17 cellular contexts compared by ENCODE assay signal in genomic region chr4:150207871-150208270, GRCh38.
DNase-seq lines count a peak whose midpoint lies in the region; ATAC-seq and TF ChIP-seq lines count a peak whose summit lies in the region.
"Had no signal": no experiment of that assay in that cellular context is flagged by ENCODE, and none has a peak within 500 bp of the region (broad histone marks: within the 10 kb centered on the region; RNA-seq: fewer than 3 reads in every experiment).

No MANE protein-coding gene starts in this region.

- H3K9ac ChIP-seq in IMR-90 (ENCODE audit: low read depth, low read length): no peak overlapping the region
- no peak overlapping the region for H3K9ac ChIP-seq in mesenchymal stem cell (ENCODE audit: low read length)
- H3K9ac ChIP-seq: BLaER1 treated with 17β-estradiol and CSF1 and Interleukin-3, amounts not matched to agents 10 nM and 100 nM had no signal

- no peak for ATAC-seq in IMR-90 (ENCODE audit: low read depth)
- ATAC-seq: CD8-positive, alpha-beta T cell had no signal

- H3K9me3 ChIP-seq in IMR-90 (ENCODE audit: control insufficient read depth, insufficient read depth, low read length) (no peaks in the 10 kb centered on the region), SJCRH30 (replicated peaks) (no peaks in the 10 kb centered on the region), mesenchymal stem cell (ENCODE audit: control insufficient read depth, low read length) (no peaks in the 10 kb centered on the region), sigmoid colon (no peaks in the 10 kb centered on the region)
- H3K9me3 ChIP-seq: A549; BLaER1 treated with 17β-estradiol and CSF1 and Interleukin-3, amounts not matched to agents 10 nM and 100 nM had no signal

- peaks cover 1% of the 10 kb centered on the region; the same call in 1 of the 2 replicates for H3K9me1 ChIP-seq in IMR-90 (ENCODE audit: insufficient read depth, low read length)

- H3K27me3 Mint-ChIP-seq in progenitor cell of endocrine pancreas: peaks cover 3% of the 10 kb centered on the region

- no peak for TF ChIP-seq EP300 in sigmoid colon (IDR thresholded peaks at IDR 0.05)

- H3K27me3 ChIP-seq in IMR-90 (ENCODE audit: control insufficient read depth, insufficient read depth, low read length): no peaks in the 10 kb centered on the region
- no peaks in the 10 kb centered on the region for H3K27me3 ChIP-seq in SJCRH30
- no peaks in the 10 kb centered on the region for H3K27me3 ChIP-seq in mesenchymal stem cell (ENCODE audit: control insufficient read depth in 1 of 2, insufficient read depth in 1 of 2, low read length in 2 of 2)
- H3K27me3 ChIP-seq in sigmoid colon: no peaks in the 10 kb centered on the region
- H3K27me3 ChIP-seq: BLaER1 treated with 17β-estradiol and CSF1 and Interleukin-3, amounts not matched to agents 10 nM and 100 nM had no signal

- no peak for TF ChIP-seq RAD21 in IMR-90 (IDR thresholded peaks at IDR 0.05; ENCODE audit: low read length)

- BruUV-seq in IMR-90 (replicated peaks; lab: Mats Ljungman, UMichigan): no TSS peak

- peak overlapping the region; percentile 24; the same call in 1 of the 2 replicates for H4K5ac ChIP-seq in IMR-90 (ENCODE audit: low read depth, low read length)

- in situ Hi-C loops in IMR-90 (cut with MboI; ENCODE audit: low sequenced_read_pairs) (no loop called here), ACHN (cut with HindIII; ENCODE audit: low pct_ligation_motif_present, low pct_unique_long_range_greater_than_20kb, low sequenced_read_pairs) (loop anchor here (25.0 kb wide), 1 partner anchor 221 kb away; no protein-coding TSS in a partner anchor)

- peak overlapping the region; percentile 13 for H2AFZ ChIP-seq in IMR-90 (replicated peaks; ENCODE audit: low read length, poor library complexity)
- no peak overlapping the region for H2AFZ ChIP-seq in mesenchymal stem cell (ENCODE audit: low read depth, low read length)
- H2AFZ ChIP-seq: PC-9 had no signal

- H3K4me1 Mint-ChIP-seq in progenitor cell of endocrine pancreas (ENCODE audit: low read depth): no peaks in the 10 kb centered on the region

- peak overlapping the region; percentile 0; the same call in 1 of the 2 replicates for H2BK20ac ChIP-seq in IMR-90 (ENCODE audit: low read depth, low read length)

- H3K36me3 Mint-ChIP-seq in progenitor cell of endocrine pancreas (ENCODE audit: insufficient read depth): no peaks in the 10 kb centered on the region
- H3K36me3 Mint-ChIP-seq: CD8-positive, alpha-beta T cell had no signal

- H3K27ac ChIP-seq in IMR-90 (ENCODE audit: insufficient read depth, low read length) (no peak overlapping the region), SJCRH30 (peak overlapping the region; percentile 86; the same call in 1 of the 2 replicates), mesenchymal stem cell (ENCODE audit: low read length, poor library complexity, severe bottlenecking) (no peak overlapping the region), sigmoid colon (no peak overlapping the region)
- H3K27ac ChIP-seq: BLaER1 treated with 17β-estradiol and CSF1 and Interleukin-3, amounts not matched to agents 10 nM and 100 nM; HL-60; PC-9 had no signal

- TF ChIP-seq POLR2A in IMR-90 (IDR thresholded peaks at IDR 0.05; ENCODE audit: low read depth, low read length): no peak
- TF ChIP-seq POLR2A in sigmoid colon (IDR thresholded peaks at IDR 0.05): no peak

- POLR2A ChIA-PET in IMR-90 (lab: Charles Lee; ENCODE audit: unreplicated experiment): no interaction called here

- no peak overlapping the region for H2AK9ac ChIP-seq in IMR-90 (replicated peaks; ENCODE audit: low read depth, low read length, poor library complexity)

- H2BK5ac ChIP-seq in IMR-90 (ENCODE audit: low read depth, low read length, poor library complexity, severe bottlenecking) (peak overlapping the region; percentile 20), mesenchymal stem cell (ENCODE audit: low read depth, low read length, poor library complexity, severe bottlenecking) (no peak overlapping the region)

- H3K4me3 ChIP-seq in IMR-90 (ENCODE audit: insufficient read depth, low read depth, low read length) (no peak overlapping the region), SJCRH30 (no peak overlapping the region), mesenchymal stem cell (ENCODE audit: insufficient read depth in 1 of 2, low read depth in 1 of 2, low read length in 2 of 2) (no peak overlapping the region), sigmoid colon (no peak overlapping the region)
- H3K4me3 ChIP-seq: A549; BLaER1 treated with 17β-estradiol and CSF1 and Interleukin-3, amounts not matched to agents 10 nM and 100 nM; PC-9 had no signal

- H4K8ac ChIP-seq in IMR-90 (ENCODE audit: low read depth in 2 of 2, low read length in 2 of 2) (no peak overlapping the region; a peak in 1 of 4 replicates), mesenchymal stem cell (ENCODE audit: low read length) (peak overlapping the region; percentile 69)

- peak; percentile 49 for DNase-seq in IMR-90
- peak in 1 of 2 experiments; percentile 10 for DNase-seq in SJCRH30
- DNase-seq in mesenchymal stem cell: peak; percentile 61
- no peak for DNase-seq in progenitor cell of endocrine pancreas (ENCODE audit: low spot score, unreplicated experiment)
- no peak for DNase-seq in sigmoid colon
- DNase-seq in ACHN: no peak
- no peak for DNase-seq in NCI-H345 treated with DMSO at 0.1 percent for 48 hours (lab: John Stamatoyannopoulos, UW; ENCODE audit: unreplicated experiment)
- DNase-seq: CD8-positive, alpha-beta T cell; H9; NCI-H1436; NCI-H2029; NCI-H446 treated with DMSO at 0.1 percent for 48 hours; NCI-H774; PC-9 had no signal

- TF ChIP-seq CTCF in IMR-90 (conservative IDR thresholded peaks at IDR 0.05; ENCODE audit: low read depth, low read length) (no peak), progenitor cell of endocrine pancreas (IDR thresholded peaks at IDR 0.05; ENCODE audit: unreplicated experiment) (no peak), sigmoid colon (IDR thresholded peaks at IDR 0.05) (no peak)

- H4K91ac ChIP-seq in IMR-90 (ENCODE audit: insufficient read depth, low read depth, low read length) (peak overlapping the region; percentile 53; the same call in 1 of the 2 replicates), mesenchymal stem cell (ENCODE audit: low read length) (no peak overlapping the region)

- CTCF ChIA-PET in IMR-90 (lab: Yijun Ruan, JAX): no interaction called here

- H3K9me3 Mint-ChIP-seq in progenitor cell of endocrine pancreas (ENCODE audit: low read depth): no peaks in the 10 kb centered on the region
- H3K9me3 Mint-ChIP-seq: CD8-positive, alpha-beta T cell; H9 had no signal

- H3K56ac ChIP-seq in IMR-90 (ENCODE audit: extremely low read depth, insufficient read depth, low read length): no peak overlapping the region

- H3K4ac ChIP-seq in IMR-90 (ENCODE audit: low read depth, low read length) (peak overlapping the region; percentile 44; the same call in 1 of the 2 replicates), mesenchymal stem cell (ENCODE audit: low read depth in 1 of 2, low read length in 2 of 2) (no peak overlapping the region)

- H4K20me1 ChIP-seq in IMR-90 (ENCODE audit: insufficient read depth, low read length): no peaks in the 10 kb centered on the region
- H4K20me1 ChIP-seq: BLaER1 treated with 17β-estradiol and CSF1 and Interleukin-3, amounts not matched to agents 10 nM and 100 nM had no signal

- H3K4me1 ChIP-seq in IMR-90 (ENCODE audit: control insufficient read depth, insufficient read depth, low read length) (peaks cover 4% of the 10 kb centered on the region), SJCRH30 (peaks cover 29% of the 10 kb centered on the region), mesenchymal stem cell (ENCODE audit: control insufficient read depth, insufficient read depth, low read depth, low read length) (peaks cover 1% of the 10 kb centered on the region), sigmoid colon (peaks cover 0 to 9% (median 0%) of the 10 kb centered on the region in 4 donors)
- H3K4me1 ChIP-seq: BLaER1 treated with 17β-estradiol and CSF1 and Interleukin-3, amounts not matched to agents 10 nM and 100 nM had no signal

- no CpG with 5 or more reads among the region's 2 CpGs for WGBS in IMR-90 (ENCODE audit: extremely low coverage in 2 of 2, insufficient read length in 1 of 2), 2 experiments
- 98% methylated on average over 2 of the region's 2 CpGs for WGBS in mesenchymal stem cell
- 94 to 97% methylated on average over 2 of the region's 2 CpGs for WGBS in sigmoid colon, 2 donors

- peaks cover 11 to 12% of the 10 kb centered on the region in 2 experiments; a peak in 3 of 4 replicates for H3K79me1 ChIP-seq in IMR-90 (ENCODE audit: low read depth in 1 of 2, low read length in 2 of 2)
- peaks cover 2% of the 10 kb centered on the region for H3K79me1 ChIP-seq in mesenchymal stem cell (replicated peaks; ENCODE audit: low read length, poor library complexity, severe bottlenecking)

- intact Hi-C loops in IMR-90 (cut with micrococcal nuclease): no loop called here
- intact Hi-C loops in sigmoid colon (cut with DNase I): loop anchor here (5.0 kb wide), 1 partner anchor 196 kb away; no protein-coding TSS in a partner anchor

- H2AK5ac ChIP-seq in IMR-90 (ENCODE audit: low read depth, low read length): no peak overlapping the region
- no peak overlapping the region for H2AK5ac ChIP-seq in mesenchymal stem cell (ENCODE audit: low read length, severe bottlenecking)

- H3K14ac ChIP-seq in IMR-90 (replicated peaks; ENCODE audit: low read depth, low read length) (peak overlapping the region; percentile 51), mesenchymal stem cell (ENCODE audit: low read length in 2 of 2) (no peak overlapping the region)

- H2BK15ac ChIP-seq in IMR-90 (ENCODE audit: low read depth, low read length) (no peak overlapping the region), mesenchymal stem cell (ENCODE audit: low read depth, poor library complexity, severe bottlenecking) (no peak overlapping the region)

- H2BK120ac ChIP-seq in IMR-90 (ENCODE audit: low read depth, low read length) (no peak overlapping the region; the same call in 1 of the 2 replicates), mesenchymal stem cell (ENCODE audit: low read depth, low read length) (no peak overlapping the region)

- H3K36me3 ChIP-seq in IMR-90 (ENCODE audit: control insufficient read depth, insufficient read depth, low read length) (no peaks in the 10 kb centered on the region), SJCRH30 (no peaks in the 10 kb centered on the region), mesenchymal stem cell (ENCODE audit: control insufficient read depth in 1 of 2, insufficient read depth in 2 of 2, low read depth in 1 of 2, low read length in 2 of 2) (no peaks in the 10 kb centered on the region), sigmoid colon (no peaks in the 10 kb centered on the region)
- H3K36me3 ChIP-seq: BLaER1 treated with 17β-estradiol and CSF1 and Interleukin-3, amounts not matched to agents 10 nM and 100 nM had no signal

- H3K18ac ChIP-seq in IMR-90 (ENCODE audit: low read depth, low read length) (peak overlapping the region; percentile 31; the same call in 1 of the 2 replicates), mesenchymal stem cell (ENCODE audit: low read depth in 1 of 2, low read length in 2 of 2) (no peak overlapping the region)

- dilution Hi-C loops in IMR-90 (cut with HindIII; ENCODE audit: low sequenced_read_pairs, unreplicated experiment): no loop called here

- H2BK12ac ChIP-seq in mesenchymal stem cell (ENCODE audit: low read length in 2 of 2): no peak overlapping the region

- no peak overlapping the region for H3K4me2 ChIP-seq in IMR-90 (ENCODE audit: low read depth, low read length)
- H3K4me2 ChIP-seq in mesenchymal stem cell (ENCODE audit: low read length, poor library complexity, severe bottlenecking): no peak overlapping the region
- H3K4me2 ChIP-seq: A549; BLaER1 treated with 17β-estradiol and CSF1 and Interleukin-3, amounts not matched to agents 10 nM and 100 nM; PC-9 had no signal

- H3K23ac ChIP-seq in IMR-90 (ENCODE audit: low read depth, low read length) (no peak overlapping the region; the same call in 1 of the 2 replicates), mesenchymal stem cell (ENCODE audit: low read length in 2 of 2) (peak overlapping the region in 1 of 2 experiments; percentile 65)

- peak overlapping the region; percentile 82 for H3K27ac Mint-ChIP-seq in progenitor cell of endocrine pancreas
- H3K27ac Mint-ChIP-seq: CD8-positive, alpha-beta T cell had no signal

- H3K4me3 Mint-ChIP-seq in progenitor cell of endocrine pancreas (ENCODE audit: low read depth): no peak overlapping the region
- H3K4me3 Mint-ChIP-seq: CD8-positive, alpha-beta T cell; H9 had no signal

Comparison
In these comparisons a context has a peak if more than half of its experiments do, and no peak if none do; other contexts are left out.
1. DNase-seq: peak in IMR-90 (single experiment) and mesenchymal stem cell (single experiment); none in progenitor cell of endocrine pancreas (single experiment), sigmoid colon (single experiment), ACHN (single experiment) and NCI-H345 treated with DMSO at 0.1 percent for 48 hours (single experiment).